ENCODE assay signal across 8 cellular contexts in the genomic region with DNA sequence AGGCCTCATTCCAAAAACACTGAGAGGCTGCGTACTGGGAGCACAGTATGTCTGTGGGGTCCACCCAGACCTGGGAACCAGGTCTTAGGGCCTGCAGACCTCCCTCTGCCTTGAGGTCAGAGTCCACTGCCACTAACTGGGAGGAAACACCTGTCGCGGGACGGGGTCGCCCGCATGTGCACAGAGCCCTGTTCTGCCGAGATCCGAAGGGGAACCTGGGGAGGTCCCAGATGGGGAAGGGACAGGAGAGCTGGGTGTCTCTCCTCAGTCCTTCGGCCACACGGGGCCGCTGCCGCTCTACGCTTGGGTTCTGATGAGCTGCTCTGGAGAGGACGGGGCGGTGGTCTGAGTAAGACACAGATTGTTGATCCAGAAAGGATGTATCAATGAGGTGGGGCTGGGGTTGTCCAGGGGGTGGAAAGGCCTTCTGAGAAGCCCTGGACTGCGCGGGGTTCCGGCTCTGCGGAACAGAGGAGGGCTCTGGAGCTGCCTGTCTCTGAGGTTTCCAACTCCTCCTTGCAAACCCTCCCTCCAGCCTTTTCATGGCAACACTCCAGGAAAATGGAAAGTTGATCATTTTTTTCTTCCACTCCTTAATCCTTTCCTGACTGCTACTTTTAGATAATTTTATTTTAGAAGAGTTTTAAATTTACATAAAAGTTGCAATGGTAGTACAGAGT. TPM values are rescaled to one million over a fixed set of nuclear protein-coding genes. Genes with fewer than 3 reads are reported as not detected.
DNase-seq lines count a peak whose midpoint lies in the region; ATAC-seq and TF ChIP-seq lines count a peak whose summit lies in the region.
"Not testable (repeated sequence)": the region's sequence is repeated elsewhere in the genome, so short reads cannot be mapped to it uniquely, and the experiment has no call there.

No MANE protein-coding gene starts in this region.

- CTCF ChIA-PET in CD4-positive, alpha-beta memory T cell (lab: Charles Lee; ENCODE audit: partially characterized antibody) = interaction anchor here (0.6 to 10.0 kb wide), 35 partner anchors 9 to 598 kb away, joined by 3 to 416 read pairs (median 4); a partner anchor contains a TSS

- not testable (repeated sequence) for H3K27ac ChIP-seq in CD4-positive, alpha-beta memory T cell (ENCODE audit: low read depth, low read length)

- POLR2A ChIA-PET in CD4-positive, alpha-beta memory T cell (lab: Charles Lee; ENCODE audit: partially characterized antibody) = interaction anchor here (0.7 to 9.1 kb wide), 12 partner anchors 11 to 240 kb away, joined by 3 to 106 read pairs (median 7); a partner anchor contains a TSS

- peak overlapping the region in 3 of 7 donors; percentile 18 to 73 (median 66) for H3K27ac Mint-ChIP-seq in CD4-positive, alpha-beta memory T cell
- not testable (repeated sequence) for H3K27ac Mint-ChIP-seq in activated T-helper 1 cell treated with anti-CD3 and anti-CD28 coated beads, Interleukin-12 subunit alpha, Interleukin-12 subunit beta, Interleukin-2, Interleukin-4 antibody, amounts not matched to agents 30 ng/mL and 10 ng/mL and 1 ng/mL, durations not matched to agents 14 hours and 24 hours and 36 hours; memory B cell

- not testable (repeated sequence) for H3K36me3 ChIP-seq in CD4-positive, alpha-beta memory T cell (ENCODE audit: insufficient read depth, low read length)

- H3K27me3 Mint-ChIP-seq in CD4-positive, alpha-beta memory T cell = peaks cover 21 to 35% of the 10 kb centered on the region in 2 donors
- H3K27me3 Mint-ChIP-seq in activated T-helper 1 cell treated with anti-CD3 and anti-CD28 coated beads, Interleukin-12 subunit alpha, Interleukin-12 subunit beta, Interleukin-2, Interleukin-4 antibody, amounts not matched to agents 30 ng/mL and 10 ng/mL and 1 ng/mL, durations not matched to agents 14 hours and 24 hours and 36 hours (ENCODE audit: insufficient read depth) = peaks cover 56% of the 10 kb centered on the region
- H3K27me3 Mint-ChIP-seq in memory B cell = peaks cover 20% of the 10 kb centered on the region

- peak overlapping the region in 5 of 8 donors; percentile 45 to 71 (median 57) for H3K4me3 Mint-ChIP-seq in CD4-positive, alpha-beta memory T cell
- H3K4me3 Mint-ChIP-seq in activated T-helper 1 cell treated with anti-CD3 and anti-CD28 coated beads, Interleukin-12 subunit alpha, Interleukin-12 subunit beta, Interleukin-2, Interleukin-4 antibody, amounts not matched to agents 30 ng/mL and 10 ng/mL and 1 ng/mL, durations not matched to agents 14 hours and 24 hours and 36 hours = peak overlapping the region; percentile 21
- not testable (repeated sequence) for H3K4me3 Mint-ChIP-seq in memory B cell

- H3K9me3 Mint-ChIP-seq in CD4-positive, alpha-beta memory T cell; activated T-helper 1 cell treated with anti-CD3 and anti-CD28 coated beads, Interleukin-12 subunit alpha, Interleukin-12 subunit beta, Interleukin-2, Interleukin-4 antibody, amounts not matched to agents 30 ng/mL and 10 ng/mL and 1 ng/mL, durations not matched to agents 14 hours and 24 hours and 36 hours; memory B cell: not testable (repeated sequence)

- H3K9me3 ChIP-seq in CD4-positive, alpha-beta memory T cell (ENCODE audit: control insufficient read depth in 1 of 2, low read length in 2 of 2) = not testable (repeated sequence)

- intact Hi-C loops in CD4-positive, alpha-beta memory T cell (cut with micrococcal nuclease) = loop anchor here (1.0 kb wide), 3 partner anchors 191 to 395 kb away; a partner anchor contains a TSS
- intact Hi-C loops in activated T-helper 1 cell treated with anti-CD3 and anti-CD28 coated beads, Interleukin-12 subunit alpha, Interleukin-12 subunit beta, Interleukin-2, Interleukin-4 antibody, amounts not matched to agents 30 ng/mL and 10 ng/mL and 1 ng/mL, durations not matched to agents 14 hours and 24 hours and 36 hours (cut with micrococcal nuclease) = loop anchor here (1.0 to 5.0 kb wide), 4 partner anchors 31 to 605 kb away; a partner anchor contains a TSS

- not testable (repeated sequence) for H3K36me3 Mint-ChIP-seq in CD4-positive, alpha-beta memory T cell; activated T-helper 1 cell treated with anti-CD3 and anti-CD28 coated beads, Interleukin-12 subunit alpha, Interleukin-12 subunit beta, Interleukin-2, Interleukin-4 antibody, amounts not matched to agents 30 ng/mL and 10 ng/mL and 1 ng/mL, durations not matched to agents 14 hours and 24 hours and 36 hours (ENCODE audit: low read depth); memory B cell

- not testable (repeated sequence) for TF ChIP-seq POLR2A in erythroblast (IDR thresholded peaks at IDR 0.05; ENCODE audit: low read length)

- peak; percentile 78 to 84 (median 81) for DNase-seq in CD4-positive, alpha-beta memory T cell
- peak; percentile 65 for DNase-seq in H4 (ENCODE audit: low spot score)
- DNase-seq in NCI-H1092 treated with DMSO at 0.1 percent for 48 hours (lab: John Stamatoyannopoulos, UW) = peak; percentile 1
- DNase-seq in SK-N-DZ (ENCODE audit: low spot score) = peak; percentile 65
- peak; percentile 75 for DNase-seq in activated T-helper 1 cell treated with anti-CD3 and anti-CD28 coated beads, Interleukin-12 subunit alpha, Interleukin-12 subunit beta, Interleukin-2, Interleukin-4 antibody, amounts not matched to agents 30 ng/mL and 10 ng/mL and 1 ng/mL, durations not matched to agents 14 hours and 24 hours and 36 hours (ENCODE audit: low spot score)
- DNase-seq in erythroblast (lab: John Stamatoyannopoulos, UW) = peak; percentile 57 to 70
- peak; percentile 82 to 89 for DNase-seq in memory B cell (ENCODE audit: low spot score in 2 of 2)
- DNase-seq in stimulated activated CD4-positive, alpha-beta T cell treated with anti-CD3 and anti-CD28 coated beads, TNF-alpha, amount 100 ng/mL, for 4 hours (ENCODE audit: low read depth in 3 of 3) = peak in 2 of 3 experiments; percentile 73 to 77

- peaks cover 27% of the 10 kb centered on the region for H3K27me3 ChIP-seq in CD4-positive, alpha-beta memory T cell (ENCODE audit: insufficient read depth, low read length)

- peak; percentile 97 for ATAC-seq in memory B cell (ENCODE audit: low read depth)

- peaks cover 22 to 33% (median 25%) of the 10 kb centered on the region in 4 donors for H3K4me1 Mint-ChIP-seq in CD4-positive, alpha-beta memory T cell
- peaks cover 34% of the 10 kb centered on the region for H3K4me1 Mint-ChIP-seq in activated T-helper 1 cell treated with anti-CD3 and anti-CD28 coated beads, Interleukin-12 subunit alpha, Interleukin-12 subunit beta, Interleukin-2, Interleukin-4 antibody, amounts not matched to agents 30 ng/mL and 10 ng/mL and 1 ng/mL, durations not matched to agents 14 hours and 24 hours and 36 hours (ENCODE audit: low read depth)
- H3K4me1 Mint-ChIP-seq in memory B cell = peaks cover 12% of the 10 kb centered on the region

- peaks cover 24% of the 10 kb centered on the region for H3K4me1 ChIP-seq in CD4-positive, alpha-beta memory T cell (ENCODE audit: insufficient read depth, low read length)

- not testable (repeated sequence) for H3K4me3 ChIP-seq in CD4-positive, alpha-beta memory T cell (ENCODE audit: low read length in 2 of 2)

RNA-seq across cellular contexts. Expression of a gene that starts 7.2 kb away (rescaled TPM):
- total RNA-seq in CD4-positive, alpha-beta memory T cell = 1,000 to 10,000 TPM; 1,097 to 1,122 TPM
- 1,000 to 10,000 TPM; 2,441 to 3,541 TPM for polyA plus RNA-seq in CD4-positive, alpha-beta memory T cell
- 82.8 and 95.1 TPM in 2 replicates for total RNA-seq in H4 (2014; rRNA removed; shearing (Covaris generic))
- polyA plus RNA-seq in SK-N-DZ (2014; cell fraction: cytosol; rRNA removed) = 1.7 and 2.3 TPM in 2 replicates
- polyA plus RNA-seq in SK-N-DZ (2014; cell fraction: nucleus; rRNA removed) = 1.1 and 3.2 TPM in 2 replicates
- 476 and 483 TPM in 2 replicates for total RNA-seq in activated T-helper 1 cell treated with anti-CD3 and anti-CD28 coated beads, Interleukin-12 subunit alpha, Interleukin-12 subunit beta, Interleukin-2, Interleukin-4 antibody, amounts not matched to agents 30 ng/mL and 10 ng/mL and 1 ng/mL, durations not matched to agents 14 hours and 24 hours and 36 hours

Comparison
In these comparisons a context has a peak if more than half of its experiments do, and no peak if none do; other contexts are left out.
1. DNase-seq: peak in every context shown above with its lines; median percentile 86 in memory B cell; 81 in CD4-positive, alpha-beta memory T cell; 75 in activated T-helper 1 cell treated with anti-CD3 and anti-CD28 coated beads, Interleukin-12 subunit alpha, Interleukin-12 subunit beta, Interleukin-2, Interleukin-4 antibody, amounts not matched to agents 30 ng/mL and 10 ng/mL and 1 ng/mL, durations not matched to agents 14 hours and 24 hours and 36 hours; 75 in stimulated activated CD4-positive, alpha-beta T cell treated with anti-CD3 and anti-CD28 coated beads, TNF-alpha, amount 100 ng/mL, for 4 hours; 65 in H4; 65 in SK-N-DZ; 64 in erythroblast; 1 in NCI-H1092 treated with DMSO at 0.1 percent for 48 hours.